Comparison of ENCODE assay signal across 26 cellular contexts in genomic region chr5:179871506-179871905, GRCh38.
"Had no signal": no experiment of that assay in that cellular context is flagged by ENCODE, and none has a peak within 500 bp of the region (broad histone marks: within the 10 kb centered on the region; RNA-seq: fewer than 3 reads in every experiment).

No MANE protein-coding gene starts in this region.

- H3K27ac ChIP-seq: coronary artery, esophagus squamous epithelium, left lung, lower lobe of right lung, pancreas, right lobe of liver, suprapubic skin, transverse colon, upper lobe of right lung, vagina had no signal

- ATAC-seq: left lung; lower lobe of right lung; naive thymus-derived CD8-positive, alpha-beta T cell; pancreas; right lobe of liver; stimulated activated naive CD8-positive, alpha-beta T cell treated with anti-CD3 and anti-CD28 coated beads, Interleukin-15, amount 100 ng/mL, for 72 hours; upper lobe of right lung had no signal

- DNase-seq: dermis blood vessel endothelial cell; effector memory CD4-positive, alpha-beta T cell; erythroblast; esophagus squamous epithelium; foreskin melanocyte; hypothalamus; immature natural killer cell; naive thymus-derived CD8-positive, alpha-beta T cell; occipital lobe; right lobe of liver; small intestine; stimulated activated CD4-positive, alpha-beta T cell treated with anti-CD3 and anti-CD28 coated beads, Interleukin-12 subunit alpha, Interleukin-12 subunit beta, amount 100 ng/mL, for 4 hours; stimulated activated CD4-positive, alpha-beta T cell treated with anti-CD3 and anti-CD28 coated beads, Interleukin-1b, Interleukin-23, amount 100 ng/mL, for 48 hours; stimulated activated CD4-positive, alpha-beta T cell treated with anti-CD3 and anti-CD28 coated beads, Interleukin-4, amount 100 ng/mL, for 1 hour; stimulated activated CD8-positive, alpha-beta memory T cell treated with anti-CD3 and anti-CD28 coated beads, Interleukin-4, amount 100 ng/mL, for 48 hours; stimulated activated naive CD4-positive, alpha-beta T cell; stimulated activated naive CD8-positive, alpha-beta T cell treated with anti-CD3 and anti-CD28 coated beads, Interleukin-15, amount 100 ng/mL, for 72 hours; transverse colon; upper lobe of right lung had no signal

- H3K4me3 ChIP-seq: coronary artery, esophagus squamous epithelium, left lung, lower lobe of right lung, pancreas, right lobe of liver, suprapubic skin, transverse colon, upper lobe of right lung, vagina had no signal

- H3K9me3 ChIP-seq: esophagus squamous epithelium, left lung, lower lobe of right lung, pancreas, right lobe of liver, suprapubic skin, transverse colon, upper lobe of right lung, vagina had no signal

- H3K4me1 ChIP-seq: left lung, lower lobe of right lung, pancreas, right lobe of liver, suprapubic skin, transverse colon, upper lobe of right lung had no signal

- FAIRE-seq: keratinocyte, pancreas, small intestine had no signal

- H3K27me3 ChIP-seq: esophagus squamous epithelium, left lung, pancreas, right lobe of liver, suprapubic skin, transverse colon, upper lobe of right lung, vagina had no signal
